Comparison of ENCODE assay signal across 13 cellular contexts in the genomic region with DNA sequence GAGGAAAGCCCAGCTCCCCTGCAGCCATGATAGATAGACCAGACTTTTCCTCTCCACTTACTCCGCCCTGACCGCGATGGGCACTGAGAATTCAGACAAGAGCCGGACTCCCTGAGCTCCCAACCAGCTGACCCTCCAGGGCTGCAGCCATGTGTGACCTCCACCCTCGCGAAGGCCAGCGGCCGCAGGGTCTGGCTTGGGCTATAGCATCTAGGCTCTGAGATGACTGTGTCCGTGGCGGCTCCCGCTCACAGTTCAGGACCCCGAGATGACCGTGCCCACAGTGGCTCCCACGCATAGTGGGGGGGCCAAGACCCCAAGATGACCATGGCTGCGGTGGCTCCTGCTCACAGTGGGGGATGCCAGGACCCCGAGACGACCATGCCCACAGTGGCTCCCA.
"Had no signal": no experiment of that assay in that cellular context is flagged by ENCODE, and none has a peak within 500 bp of the region (broad histone marks: within the 10 kb centered on the region; RNA-seq: fewer than 3 reads in every experiment).

No MANE protein-coding gene starts in this region.

- ATAC-seq: left cardiac atrium; SK-N-SH treated with all-trans-retinoic acid at 6 μM for 48 hours; stimulated activated naive CD8-positive, alpha-beta T cell treated with anti-CD3 and anti-CD28 coated beads, Interleukin-15, amount 100 ng/mL, for 72 hours had no signal

- H3K27me3 Mint-ChIP-seq: stimulated activated naive CD8-positive, alpha-beta T cell treated with anti-CD3 and anti-CD28 coated beads, Interleukin-15, amount 100 ng/mL, for 72 hours had no signal

- H3K4me3 Mint-ChIP-seq: dendritic cell treated with granulocyte-macrophage colony-stimulating factor and Interleukin-4, amounts not matched to agents 40 ng/mL and 50 ng/mL, for 4 days; neural crest cell; stimulated activated naive CD8-positive, alpha-beta T cell treated with anti-CD3 and anti-CD28 coated beads, Interleukin-15, amount 100 ng/mL, for 72 hours had no signal

- H3K36me3 ChIP-seq: prostate gland, right atrium auricular region, vagina had no signal

- H3K9me3 Mint-ChIP-seq: dendritic cell treated with granulocyte-macrophage colony-stimulating factor and Interleukin-4, amounts not matched to agents 40 ng/mL and 50 ng/mL, for 4 days; neural crest cell; stimulated activated naive CD8-positive, alpha-beta T cell treated with anti-CD3 and anti-CD28 coated beads, Interleukin-15, amount 100 ng/mL, for 72 hours had no signal

- DNase-seq: activated CD4-positive, alpha-beta T cell treated with anti-CD3 and anti-CD28 coated beads, Interleukin-2, amount 50 U/mL, for 4 hours; activated CD4-positive, CD25-positive, alpha-beta regulatory T cell treated with anti-CD3 and anti-CD28 coated beads, Interleukin-2, amount 50 U/mL, for 72 hours; activated naive CD4-positive, alpha-beta T cell treated with anti-CD3 and anti-CD28 coated beads, Interleukin-2, amount 50 U/mL, for 16 hours; left cardiac atrium; stimulated activated naive CD8-positive, alpha-beta T cell treated with anti-CD3 and anti-CD28 coated beads, Interleukin-15, amount 100 ng/mL, for 72 hours; trophoblast cell had no signal

- H3K9me3 ChIP-seq: prostate gland, right atrium auricular region, vagina had no signal

- H3K27ac ChIP-seq: prostate gland, right atrium auricular region, vagina had no signal

- H3K4me1 Mint-ChIP-seq: neural crest cell had no signal

- H3K27ac Mint-ChIP-seq: dendritic cell treated with granulocyte-macrophage colony-stimulating factor and Interleukin-4, amounts not matched to agents 40 ng/mL and 50 ng/mL, for 4 days; stimulated activated naive CD8-positive, alpha-beta T cell treated with anti-CD3 and anti-CD28 coated beads, Interleukin-15, amount 100 ng/mL, for 72 hours had no signal

- H3K4me1 ChIP-seq: prostate gland had no signal

- H3K27me3 ChIP-seq: right atrium auricular region, vagina had no signal

- H3K4me3 ChIP-seq: lung, prostate gland, right atrium auricular region, vagina had no signal
